Comparison of ENCODE assay signal across 7 cellular contexts in genomic region chr15:37995461-37996347, GRCh38.
DNase-seq lines count a peak whose midpoint lies in the region; ATAC-seq, FAIRE-seq and TF ChIP-seq lines count a peak whose summit lies in the region.

No MANE protein-coding gene starts in this region.

- CTCF ChIA-PET in HEK293T (lab: Yijun Ruan, JAX): interaction anchor here (0.5 to 2.1 kb wide), 8 partner anchors 14 to 1586 kb away, joined by 3 to 13 read pairs (median 4); no protein-coding TSS in a partner anchor

- no peak overlapping the region for H3K9ac ChIP-seq in kidney (ENCODE audit: low read length in 2 of 2)

- no peak for TF ChIP-seq POLR2A in breast epithelium (IDR thresholded peaks at IDR 0.05)

- peak; percentile 29 for DNase-seq in GM10266 (ENCODE audit: extremely low spot score)
- peak; percentile 15 for DNase-seq in HEK293T (ENCODE audit: extremely low spot score)
- peak; percentile 6 for DNase-seq in NCI-H345 treated with DMSO at 0.1 percent for 48 hours (lab: John Stamatoyannopoulos, UW; ENCODE audit: unreplicated experiment)
- no peak for DNase-seq in breast epithelium (ENCODE audit: low spot score in 2 of 2)
- DNase-seq in kidney: no peak

- H3K4me1 ChIP-seq in breast epithelium: no peaks in the 10 kb centered on the region
- no peaks in the 10 kb centered on the region for H3K4me1 ChIP-seq in kidney (ENCODE audit: control insufficient read depth in 1 of 2, insufficient read depth in 1 of 2, low read depth in 1 of 2, low read length in 2 of 2)

- FAIRE-seq in kidney (lab: Jason Lieb, UNC): peak; percentile 91

- no peak for ATAC-seq in GM19467 (IDR thresholded peaks at IDR 0.05; ENCODE audit: unreplicated experiment)

- H3K9me3 ChIP-seq in breast epithelium (peaks cover 0 to 4% of the 10 kb centered on the region in 2 donors), kidney (ENCODE audit: control insufficient read depth in 1 of 2, low read length in 2 of 2) (no peaks in the 10 kb centered on the region)

- peak; percentile 49 for TF ChIP-seq CTCF in GM10266 (IDR thresholded peaks at IDR 0.05; ENCODE audit: control insufficient read depth, insufficient read depth, low read depth, missing control alignments)
- peak in 2 of 3 donors; percentile 52 to 57 for TF ChIP-seq CTCF in breast epithelium (IDR thresholded peaks at IDR 0.05)
- peak; percentile 54 for TF ChIP-seq CTCF in kidney (IDR thresholded peaks at IDR 0.05; ENCODE audit: borderline replicate concordance, extremely low read depth, insufficient read depth)

- POLR2A ChIA-PET in HEK293T (lab: Yijun Ruan, JAX): no interaction called here

- intact Hi-C loops in breast epithelium (cut with DNase I; ENCODE audit: low total_unique reads) (no loop called here), kidney (cut with DNase I) (no loop called here)

- H3K36me3 ChIP-seq in breast epithelium (no peaks in the 10 kb centered on the region), kidney (ENCODE audit: control insufficient read depth in 1 of 2, insufficient read depth in 2 of 2, low read length in 2 of 2) (no peaks in the 10 kb centered on the region)

- H3K4me3 ChIP-seq in breast epithelium: no peak overlapping the region
- H3K4me3 ChIP-seq in kidney (ENCODE audit: low read length in 2 of 2): no peak overlapping the region

- H3K27ac ChIP-seq in breast epithelium (no peak overlapping the region), kidney (ENCODE audit: low read depth in 2 of 2, low read length in 2 of 2) (no peak overlapping the region), temporal lobe (ENCODE audit: low read depth, low read length) (peak overlapping the region; percentile 37)

- H3K27me3 ChIP-seq in breast epithelium: no peaks in the 10 kb centered on the region

TF ChIP-seq in HEK293T, 16 proteins besides CTCF, POLR2A, EP300 and RAD21:
- TF ChIP-seq SUZ12 (IDR thresholded peaks at IDR 0.05) (no peak), ELF4 (IDR thresholded peaks at IDR 0.05) (no peak), L3MBTL2 (conservative IDR thresholded peaks at IDR 0.05) (no peak), FOXM1 (IDR thresholded peaks at IDR 0.05; ENCODE audit: borderline replicate concordance) (no peak), TARDBP (IDR thresholded peaks at IDR 0.05) (no peak), NFRKB (IDR thresholded peaks at IDR 0.05) (no peak), CTBP1 (IDR thresholded peaks at IDR 0.05; ENCODE audit: borderline replicate concordance) (no peak), ZNF384 (IDR thresholded peaks at IDR 0.05) (no peak), BHLHE40 (IDR thresholded peaks at IDR 0.05; ENCODE audit: borderline replicate concordance) (no peak), PKNOX1 (IDR thresholded peaks at IDR 0.05) (no peak)
TF ChIP-seq in HEK293T: peak in this region for 0.

Comparison
In these comparisons a context has a peak if more than half of its experiments do, and no peak if none do; other contexts are left out.
1. DNase-seq: peak in GM10266 (single experiment), HEK293T (single experiment) and NCI-H345 treated with DMSO at 0.1 percent for 48 hours (single experiment); none in breast epithelium (0 of 2) and kidney (single experiment).
2. Peak in every context shown above with its lines, with median percentiles within 50 percentile points of each other: CTCF ChIP-seq.